In the genomic region with DNA sequence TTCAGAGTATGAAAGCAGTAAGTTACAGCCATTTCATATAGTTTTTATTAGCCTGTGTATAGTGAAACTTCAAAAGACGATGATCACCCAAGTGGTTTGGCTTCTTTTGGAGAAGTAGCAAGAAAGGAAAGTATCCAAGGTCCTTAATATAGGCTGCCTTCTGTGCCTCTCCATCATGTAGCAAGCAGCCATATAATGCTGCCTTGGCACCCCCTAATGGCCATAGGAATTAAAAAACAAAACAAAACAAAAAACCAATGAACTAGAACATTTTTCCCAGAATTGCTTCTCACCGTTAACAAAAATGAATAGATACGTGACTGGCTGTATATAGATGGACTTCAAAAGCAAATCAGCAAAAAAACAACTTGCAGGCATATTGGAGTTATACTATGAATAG, we compare ENCODE assay signal across 1 cellular context.
TF ChIP-seq lines count a peak whose summit lies in the region.

No MANE protein-coding gene starts in this region.

TF ChIP-seq in K562, 482 proteins besides CTCF, POLR2A, EP300 and RAD21 (continued from another document):
- TF ChIP-seq, protein P1, sequence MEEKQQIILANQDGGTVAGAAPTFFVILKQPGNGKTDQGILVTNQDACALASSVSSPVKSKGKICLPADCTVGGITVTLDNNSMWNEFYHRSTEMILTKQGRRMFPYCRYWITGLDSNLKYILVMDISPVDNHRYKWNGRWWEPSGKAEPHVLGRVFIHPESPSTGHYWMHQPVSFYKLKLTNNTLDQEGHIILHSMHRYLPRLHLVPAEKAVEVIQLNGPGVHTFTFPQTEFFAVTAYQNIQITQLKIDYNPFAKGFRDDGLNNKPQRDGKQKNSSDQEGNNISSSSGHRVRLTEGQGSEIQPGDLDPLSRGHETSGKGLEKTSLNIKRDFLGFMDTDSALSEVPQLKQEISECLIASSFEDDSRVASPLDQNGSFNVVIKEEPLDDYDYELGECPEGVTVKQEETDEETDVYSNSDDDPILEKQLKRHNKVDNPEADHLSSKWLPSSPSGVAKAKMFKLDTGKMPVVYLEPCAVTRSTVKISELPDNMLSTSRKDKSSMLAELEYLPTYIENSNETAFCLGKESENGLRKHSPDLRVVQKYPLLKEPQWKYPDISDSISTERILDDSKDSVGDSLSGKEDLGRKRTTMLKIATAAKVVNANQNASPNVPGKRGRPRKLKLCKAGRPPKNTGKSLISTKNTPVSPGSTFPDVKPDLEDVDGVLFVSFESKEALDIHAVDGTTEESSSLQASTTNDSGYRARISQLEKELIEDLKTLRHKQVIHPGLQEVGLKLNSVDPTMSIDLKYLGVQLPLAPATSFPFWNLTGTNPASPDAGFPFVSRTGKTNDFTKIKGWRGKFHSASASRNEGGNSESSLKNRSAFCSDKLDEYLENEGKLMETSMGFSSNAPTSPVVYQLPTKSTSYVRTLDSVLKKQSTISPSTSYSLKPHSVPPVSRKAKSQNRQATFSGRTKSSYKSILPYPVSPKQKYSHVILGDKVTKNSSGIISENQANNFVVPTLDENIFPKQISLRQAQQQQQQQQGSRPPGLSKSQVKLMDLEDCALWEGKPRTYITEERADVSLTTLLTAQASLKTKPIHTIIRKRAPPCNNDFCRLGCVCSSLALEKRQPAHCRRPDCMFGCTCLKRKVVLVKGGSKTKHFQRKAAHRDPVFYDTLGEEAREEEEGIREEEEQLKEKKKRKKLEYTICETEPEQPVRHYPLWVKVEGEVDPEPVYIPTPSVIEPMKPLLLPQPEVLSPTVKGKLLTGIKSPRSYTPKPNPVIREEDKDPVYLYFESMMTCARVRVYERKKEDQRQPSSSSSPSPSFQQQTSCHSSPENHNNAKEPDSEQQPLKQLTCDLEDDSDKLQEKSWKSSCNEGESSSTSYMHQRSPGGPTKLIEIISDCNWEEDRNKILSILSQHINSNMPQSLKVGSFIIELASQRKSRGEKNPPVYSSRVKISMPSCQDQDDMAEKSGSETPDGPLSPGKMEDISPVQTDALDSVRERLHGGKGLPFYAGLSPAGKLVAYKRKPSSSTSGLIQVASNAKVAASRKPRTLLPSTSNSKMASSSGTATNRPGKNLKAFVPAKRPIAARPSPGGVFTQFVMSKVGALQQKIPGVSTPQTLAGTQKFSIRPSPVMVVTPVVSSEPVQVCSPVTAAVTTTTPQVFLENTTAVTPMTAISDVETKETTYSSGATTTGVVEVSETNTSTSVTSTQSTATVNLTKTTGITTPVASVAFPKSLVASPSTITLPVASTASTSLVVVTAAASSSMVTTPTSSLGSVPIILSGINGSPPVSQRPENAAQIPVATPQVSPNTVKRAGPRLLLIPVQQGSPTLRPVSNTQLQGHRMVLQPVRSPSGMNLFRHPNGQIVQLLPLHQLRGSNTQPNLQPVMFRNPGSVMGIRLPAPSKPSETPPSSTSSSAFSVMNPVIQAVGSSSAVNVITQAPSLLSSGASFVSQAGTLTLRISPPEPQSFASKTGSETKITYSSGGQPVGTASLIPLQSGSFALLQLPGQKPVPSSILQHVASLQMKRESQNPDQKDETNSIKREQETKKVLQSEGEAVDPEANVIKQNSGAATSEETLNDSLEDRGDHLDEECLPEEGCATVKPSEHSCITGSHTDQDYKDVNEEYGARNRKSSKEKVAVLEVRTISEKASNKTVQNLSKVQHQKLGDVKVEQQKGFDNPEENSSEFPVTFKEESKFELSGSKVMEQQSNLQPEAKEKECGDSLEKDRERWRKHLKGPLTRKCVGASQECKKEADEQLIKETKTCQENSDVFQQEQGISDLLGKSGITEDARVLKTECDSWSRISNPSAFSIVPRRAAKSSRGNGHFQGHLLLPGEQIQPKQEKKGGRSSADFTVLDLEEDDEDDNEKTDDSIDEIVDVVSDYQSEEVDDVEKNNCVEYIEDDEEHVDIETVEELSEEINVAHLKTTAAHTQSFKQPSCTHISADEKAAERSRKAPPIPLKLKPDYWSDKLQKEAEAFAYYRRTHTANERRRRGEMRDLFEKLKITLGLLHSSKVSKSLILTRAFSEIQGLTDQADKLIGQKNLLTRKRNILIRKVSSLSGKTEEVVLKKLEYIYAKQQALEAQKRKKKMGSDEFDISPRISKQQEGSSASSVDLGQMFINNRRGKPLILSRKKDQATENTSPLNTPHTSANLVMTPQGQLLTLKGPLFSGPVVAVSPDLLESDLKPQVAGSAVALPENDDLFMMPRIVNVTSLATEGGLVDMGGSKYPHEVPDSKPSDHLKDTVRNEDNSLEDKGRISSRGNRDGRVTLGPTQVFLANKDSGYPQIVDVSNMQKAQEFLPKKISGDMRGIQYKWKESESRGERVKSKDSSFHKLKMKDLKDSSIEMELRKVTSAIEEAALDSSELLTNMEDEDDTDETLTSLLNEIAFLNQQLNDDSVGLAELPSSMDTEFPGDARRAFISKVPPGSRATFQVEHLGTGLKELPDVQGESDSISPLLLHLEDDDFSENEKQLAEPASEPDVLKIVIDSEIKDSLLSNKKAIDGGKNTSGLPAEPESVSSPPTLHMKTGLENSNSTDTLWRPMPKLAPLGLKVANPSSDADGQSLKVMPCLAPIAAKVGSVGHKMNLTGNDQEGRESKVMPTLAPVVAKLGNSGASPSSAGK (IDR thresholded peaks at IDR 0.05) = no peak
